In the genomic region with DNA sequence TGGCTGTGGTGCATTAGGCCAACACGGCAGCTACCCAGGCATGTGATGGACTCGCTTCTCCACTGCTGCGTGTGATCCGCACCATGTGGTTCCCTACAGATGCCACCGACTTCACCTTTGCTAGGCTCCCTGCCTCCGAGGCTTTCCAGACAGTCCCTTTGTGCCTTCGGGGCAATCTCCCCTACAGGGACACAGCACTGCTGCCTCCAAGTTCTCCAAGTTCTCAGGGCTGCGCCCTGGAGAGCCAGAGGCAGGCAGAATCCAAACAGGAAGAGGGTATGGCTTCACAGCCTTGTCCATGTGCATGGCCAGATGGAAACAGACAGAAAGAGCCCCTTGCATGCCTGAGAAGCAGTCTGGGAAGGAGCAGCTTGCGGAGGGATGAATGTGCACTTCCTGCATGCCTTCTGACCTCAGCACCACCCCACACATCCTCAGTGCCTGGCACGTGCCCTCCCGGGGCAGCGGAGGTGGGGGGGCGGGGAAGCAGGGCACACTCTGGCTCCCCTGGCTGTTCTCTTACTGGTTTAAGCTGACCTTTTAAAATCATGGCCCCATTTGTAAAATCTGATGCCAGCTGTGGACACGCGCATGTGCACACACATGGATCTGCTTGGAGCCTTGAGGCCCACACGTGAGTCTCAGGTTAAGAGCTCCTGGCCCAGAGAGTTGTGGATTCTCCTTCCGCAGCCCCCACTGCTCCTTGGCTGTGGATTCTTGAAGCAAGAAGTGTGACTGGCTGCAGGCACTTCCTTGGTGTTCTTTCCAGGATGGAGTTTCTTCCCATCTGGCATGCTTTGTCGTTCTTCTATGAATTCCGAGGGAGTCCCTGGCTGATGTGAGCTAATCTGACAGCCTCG, we compare ENCODE assay signal across 9 cellular contexts. TPM values are rescaled to one million over a fixed set of nuclear protein-coding genes. Genes with fewer than 3 reads are reported as not detected.
DNase-seq lines count a peak whose midpoint lies in the region; ATAC-seq and TF ChIP-seq lines count a peak whose summit lies in the region.
"Had no signal": no experiment of that assay in that cellular context is flagged by ENCODE, and none has a peak within 500 bp of the region (broad histone marks: within the 10 kb centered on the region; RNA-seq: fewer than 3 reads in every experiment).

No MANE protein-coding gene starts in this region.

- TF ChIP-seq CTCF in breast epithelium (IDR thresholded peaks at IDR 0.05): no peak
- no peak for TF ChIP-seq CTCF in MCF 10A (IDR thresholded peaks at IDR 0.05; ENCODE audit: unreplicated experiment)
- no peak for TF ChIP-seq CTCF in transverse colon (IDR thresholded peaks at IDR 0.05)

- no peaks in the 10 kb centered on the region for H3K9me3 ChIP-seq in breast epithelium
- no peaks in the 10 kb centered on the region for H3K9me3 ChIP-seq in transverse colon
- H3K9me3 ChIP-seq in CD4-positive, alpha-beta memory T cell (ENCODE audit: control insufficient read depth in 1 of 2, low read length in 2 of 2): no peaks in the 10 kb centered on the region

- H3K4me1 Mint-ChIP-seq in MCF 10A (ENCODE audit: insufficient read depth, unreplicated experiment): peaks cover 8% of the 10 kb centered on the region
- H3K4me1 Mint-ChIP-seq in activated T-helper 17 cell treated with anti-CD3 and anti-CD28 coated beads, Interleukin-2, amount 50 U/mL, for 72 hours: peaks cover 19% of the 10 kb centered on the region
- H3K4me1 Mint-ChIP-seq in CD4-positive, alpha-beta memory T cell: peaks cover 15 to 29% (median 21%) of the 10 kb centered on the region in 4 donors

- DNase-seq in breast epithelium (ENCODE audit: low spot score in 2 of 2): no peak
- DNase-seq in MCF 10A (ENCODE audit: unreplicated experiment): no peak
- DNase-seq in kidney tubule cell (ENCODE audit: low spot score): peak; percentile 72
- DNase-seq in transverse colon: no peak
- DNase-seq in CD4-positive, alpha-beta memory T cell: no peak
- no peak for DNase-seq in GDM1 (lab: John Stamatoyannopoulos, UW)
- DNase-seq in HEK293T (ENCODE audit: extremely low spot score): no peak
- DNase-seq: DND-41 had no signal

- no peak for TF ChIP-seq EP300 in transverse colon (IDR thresholded peaks at IDR 0.05; ENCODE audit: low read depth)

- in situ Hi-C loops in transverse colon (cut with MboI; ENCODE audit: low pct_ligation_motif_present in 1 of 4, low pct_unique_long_range_greater_than_20kb in 1 of 4, low sequenced_read_pairs in 3 of 4): no loop called here

- no peak for ATAC-seq in activated T-helper 17 cell treated with anti-CD3 and anti-CD28 coated beads, Interleukin-2, amount 50 U/mL, for 72 hours (replicated peaks)

- POLR2A ChIA-PET in MCF 10A (lab: Yijun Ruan, JAX) (no interaction called here), HEK293T (lab: Yijun Ruan, JAX) (no interaction called here)
- POLR2A ChIA-PET in CD4-positive, alpha-beta memory T cell (lab: Charles Lee; ENCODE audit: partially characterized antibody): no interaction called here

- H3K27me3 Mint-ChIP-seq in MCF 10A (ENCODE audit: insufficient read depth, unreplicated experiment): no peaks in the 10 kb centered on the region
- no peaks in the 10 kb centered on the region for H3K27me3 Mint-ChIP-seq in activated T-helper 17 cell treated with anti-CD3 and anti-CD28 coated beads, Interleukin-2, amount 50 U/mL, for 72 hours
- no peaks in the 10 kb centered on the region for H3K27me3 Mint-ChIP-seq in CD4-positive, alpha-beta memory T cell

- CTCF ChIA-PET in MCF 10A (lab: Yijun Ruan, JAX) (interaction anchor here (0.7 to 1.0 kb wide), 3 partner anchors 19 to 923 kb away, joined by 3 to 6 read pairs (median 4); no protein-coding TSS in a partner anchor), HEK293T (lab: Yijun Ruan, JAX) (no interaction called here)
- CTCF ChIA-PET in CD4-positive, alpha-beta memory T cell (lab: Charles Lee; ENCODE audit: partially characterized antibody): no interaction called here

- H3K27ac Mint-ChIP-seq in MCF 10A (ENCODE audit: low read depth, unreplicated experiment): no peak overlapping the region
- peak overlapping the region; percentile 61 for H3K27ac Mint-ChIP-seq in activated T-helper 17 cell treated with anti-CD3 and anti-CD28 coated beads, Interleukin-2, amount 50 U/mL, for 72 hours
- H3K27ac Mint-ChIP-seq in CD4-positive, alpha-beta memory T cell: peak overlapping the region in 2 of 7 donors; percentile 66 to 75

- TF ChIP-seq POLR2A in breast epithelium (IDR thresholded peaks at IDR 0.05): no peak
- TF ChIP-seq POLR2A in transverse colon (IDR thresholded peaks at IDR 0.05): no peak

- H3K9me3 Mint-ChIP-seq in MCF 10A (ENCODE audit: unreplicated experiment): no peaks in the 10 kb centered on the region
- no peaks in the 10 kb centered on the region for H3K9me3 Mint-ChIP-seq in activated T-helper 17 cell treated with anti-CD3 and anti-CD28 coated beads, Interleukin-2, amount 50 U/mL, for 72 hours
- H3K9me3 Mint-ChIP-seq in CD4-positive, alpha-beta memory T cell: peaks cover 0 to 4% (median 0%) of the 10 kb centered on the region in 8 donors

- 60 to 81% methylated on average over 1 to 20 of the region's 20 CpGs for WGBS in transverse colon (ENCODE audit: low coverage in 1 of 2), 2 donors

- H3K36me3 Mint-ChIP-seq in MCF 10A (ENCODE audit: insufficient read depth, unreplicated experiment): peaks cover 11% of the 10 kb centered on the region
- peaks cover 31% of the 10 kb centered on the region for H3K36me3 Mint-ChIP-seq in activated T-helper 17 cell treated with anti-CD3 and anti-CD28 coated beads, Interleukin-2, amount 50 U/mL, for 72 hours (ENCODE audit: low read depth)
- peaks cover 38 to 53% of the 10 kb centered on the region in 2 donors for H3K36me3 Mint-ChIP-seq in CD4-positive, alpha-beta memory T cell

- H3K4me3 Mint-ChIP-seq in MCF 10A (ENCODE audit: unreplicated experiment): no peak overlapping the region
- H3K4me3 Mint-ChIP-seq in activated T-helper 17 cell treated with anti-CD3 and anti-CD28 coated beads, Interleukin-2, amount 50 U/mL, for 72 hours: no peak overlapping the region
- H3K4me3 Mint-ChIP-seq in CD4-positive, alpha-beta memory T cell: no peak overlapping the region

- no peaks in the 10 kb centered on the region for H3K27me3 ChIP-seq in breast epithelium
- H3K27me3 ChIP-seq in transverse colon: no peaks in the 10 kb centered on the region
- no peaks in the 10 kb centered on the region for H3K27me3 ChIP-seq in CD4-positive, alpha-beta memory T cell (ENCODE audit: insufficient read depth, low read length)

- peak overlapping the region; percentile 45 to 64 for H3K27ac ChIP-seq in breast epithelium
- H3K27ac ChIP-seq in transverse colon: peak overlapping the region; percentile 27 to 46 (median 37)
- H3K27ac ChIP-seq in CD4-positive, alpha-beta memory T cell (ENCODE audit: low read depth, low read length): no peak overlapping the region

- H3K4me1 ChIP-seq in breast epithelium: peaks cover 21 to 29% of the 10 kb centered on the region in 2 donors
- peaks cover 20 to 44% (median 26%) of the 10 kb centered on the region in 4 donors for H3K4me1 ChIP-seq in transverse colon
- peaks cover 22% of the 10 kb centered on the region for H3K4me1 ChIP-seq in CD4-positive, alpha-beta memory T cell (ENCODE audit: insufficient read depth, low read length)

- H3K36me3 ChIP-seq in breast epithelium (no peaks in the 10 kb centered on the region), transverse colon (no peaks in the 10 kb centered on the region)
- peaks cover 12% of the 10 kb centered on the region for H3K36me3 ChIP-seq in CD4-positive, alpha-beta memory T cell (ENCODE audit: insufficient read depth, low read length)

- H3K4me3 ChIP-seq in breast epithelium (no peak overlapping the region), transverse colon (no peak overlapping the region)
- no peak overlapping the region for H3K4me3 ChIP-seq in CD4-positive, alpha-beta memory T cell (ENCODE audit: low read length in 2 of 2)

- intact Hi-C loops in breast epithelium (cut with DNase I; ENCODE audit: low total_unique reads): no loop called here
- intact Hi-C loops in MCF 10A (cut with micrococcal nuclease): no loop called here
- intact Hi-C loops in transverse colon (cut with DNase I; ENCODE audit: low total_unique reads): no loop called here
- intact Hi-C loops in CD4-positive, alpha-beta memory T cell (cut with micrococcal nuclease): no loop called here

- BruUV-seq in MCF 10A (replicated peaks; lab: Mats Ljungman, UMichigan): no TSS peak

TF ChIP-seq in HEK293T, 16 proteins besides CTCF, POLR2A, EP300 and RAD21:
- TF ChIP-seq ARNT (IDR thresholded peaks at IDR 0.05) (no peak), SP1 (IDR thresholded peaks at IDR 0.05) (no peak), ELF4 (IDR thresholded peaks at IDR 0.05) (no peak), HDGF (IDR thresholded peaks at IDR 0.05; ENCODE audit: borderline replicate concordance) (no peak), FOXK2 (IDR thresholded peaks at IDR 0.05) (no peak), NFRKB (IDR thresholded peaks at IDR 0.05) (no peak), L3MBTL2 (conservative IDR thresholded peaks at IDR 0.05) (no peak), ZNF384 (IDR thresholded peaks at IDR 0.05) (no peak), TARDBP (IDR thresholded peaks at IDR 0.05) (no peak), SUZ12 (IDR thresholded peaks at IDR 0.05) (no peak), CTBP1 (IDR thresholded peaks at IDR 0.05; ENCODE audit: borderline replicate concordance) (no peak), LEF1 (IDR thresholded peaks at IDR 0.05; ENCODE audit: borderline replicate concordance) (no peak)
- TF ChIP-seq, protein P1, sequence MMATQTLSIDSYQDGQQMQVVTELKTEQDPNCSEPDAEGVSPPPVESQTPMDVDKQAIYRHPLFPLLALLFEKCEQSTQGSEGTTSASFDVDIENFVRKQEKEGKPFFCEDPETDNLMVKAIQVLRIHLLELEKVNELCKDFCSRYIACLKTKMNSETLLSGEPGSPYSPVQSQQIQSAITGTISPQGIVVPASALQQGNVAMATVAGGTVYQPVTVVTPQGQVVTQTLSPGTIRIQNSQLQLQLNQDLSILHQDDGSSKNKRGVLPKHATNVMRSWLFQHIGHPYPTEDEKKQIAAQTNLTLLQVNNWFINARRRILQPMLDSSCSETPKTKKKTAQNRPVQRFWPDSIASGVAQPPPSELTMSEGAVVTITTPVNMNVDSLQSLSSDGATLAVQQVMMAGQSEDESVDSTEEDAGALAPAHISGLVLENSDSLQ (IDR thresholded peaks at IDR 0.05): no peak

RNA-seq across cellular contexts. Expression of gene MTSS2, which starts 55.3 kb away (rescaled TPM):
- total RNA-seq in breast epithelium (10 to 100 TPM in 2 of 3 donors, 1 to 10 TPM in 1; 9.4 to 28.8 (median 22.8) TPM), MCF 10A (2022) (75.8 and 78.7 TPM in 2 replicates), transverse colon (100 to 1,000 TPM in 1 of 4 donors, 10 to 100 TPM in 3; 13.9 to 149 (median 33.8) TPM)
- under 1 TPM; 0.11 to 0.67 TPM for total RNA-seq in activated T-helper 17 cell treated with anti-CD3 and anti-CD28 coated beads, Interleukin-2, amount 50 U/mL, for 72 hours
- 1 to 10 TPM; 1.8 to 1.9 TPM for total RNA-seq in CD4-positive, alpha-beta memory T cell
- not detected for polyA plus RNA-seq in CD4-positive, alpha-beta memory T cell

RNA-seq across cellular contexts. Expression of gene VAC14, which starts 59.8 kb away (rescaled TPM):
- total RNA-seq in breast epithelium: 10 to 100 TPM; 26.7 to 29.4 (median 28.5) TPM
- 25.5 and 47.9 TPM in 2 replicates for total RNA-seq in MCF 10A (2022)
- total RNA-seq in activated T-helper 17 cell treated with anti-CD3 and anti-CD28 coated beads, Interleukin-2, amount 50 U/mL, for 72 hours: 10 to 100 TPM; 22.4 to 34.9 TPM
- 100 to 1,000 TPM in 1 of 4 donors, 10 to 100 TPM in 3; 37.2 to 270 (median 64.3) TPM for total RNA-seq in transverse colon
- 10 to 100 TPM; 37.8 to 40.6 TPM for total RNA-seq in CD4-positive, alpha-beta memory T cell
- 10 to 100 TPM; 30.0 to 41.8 TPM for polyA plus RNA-seq in CD4-positive, alpha-beta memory T cell
